Comparison of ENCODE assay signal across 8 cellular contexts in the genomic region with DNA sequence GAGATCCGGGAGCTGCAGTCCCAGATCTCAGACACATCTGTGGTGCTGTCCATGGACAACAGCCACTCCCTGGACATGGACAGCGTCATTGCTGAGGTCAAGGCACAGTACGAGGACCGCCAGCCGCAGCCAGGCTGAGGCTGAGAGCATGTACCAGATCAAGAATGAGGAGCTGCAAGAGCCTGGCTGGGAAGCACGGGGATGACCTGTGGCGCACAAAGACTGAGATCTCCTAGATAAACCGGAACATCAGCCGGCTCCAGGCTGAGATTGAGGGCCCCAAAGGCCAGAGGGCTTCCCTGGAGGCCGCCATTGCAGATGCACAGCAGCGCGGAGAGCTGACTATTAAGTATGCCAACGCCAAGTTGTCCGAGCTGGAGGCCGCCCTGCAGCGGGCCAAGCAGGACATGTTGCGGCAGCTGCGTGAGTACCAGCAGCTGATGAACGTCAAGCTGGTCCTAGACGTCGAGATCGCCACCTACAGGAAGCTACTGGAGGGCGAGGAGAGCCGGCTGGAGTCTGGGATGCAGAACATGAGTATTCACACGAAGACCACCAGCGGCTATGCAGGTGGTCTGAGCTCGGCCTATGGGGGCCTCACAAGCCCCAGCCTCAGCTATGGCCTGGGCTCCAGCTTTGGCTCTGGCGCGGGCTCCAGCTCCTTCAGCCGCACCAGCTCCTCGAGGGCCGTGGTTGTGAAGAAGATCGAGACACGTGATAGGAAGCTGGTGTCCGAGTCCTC. TPM values are rescaled to one million over a fixed set of nuclear protein-coding genes. Genes with fewer than 3 reads are reported as not detected.
A peak's percentile ranks its signal among the peaks of the same experiment; 100 is the strongest.
DNase-seq lines count a peak whose midpoint lies in the region; ATAC-seq lines count a peak whose summit lies in the region.

No MANE protein-coding gene starts in this region.

- peak; percentile 52 for DNase-seq in DMS53 treated with DMSO at 0.1 percent for 48 hours (lab: John Stamatoyannopoulos, UW; ENCODE audit: unreplicated experiment)
- peak; percentile 77 for DNase-seq in Karpas-422
- DNase-seq in SKM-1 (lab: John Stamatoyannopoulos, UW; ENCODE audit: unreplicated experiment) = peak; percentile 52
- DNase-seq in caudate nucleus (lab: John Stamatoyannopoulos, UW) = peak in 48 of 61 donors; percentile 4 to 64 (median 31)
- peak; percentile 61 for DNase-seq in kidney tubule cell (ENCODE audit: low spot score)
- DNase-seq in stimulated activated CD4-positive, alpha-beta T cell treated with anti-CD3 and anti-CD28 coated beads, Interleukin-4, amount 100 ng/mL, for 48 hours (ENCODE audit: low read depth in 2 of 2) = peak; percentile 26 to 46
- no peak for DNase-seq in KG1 (lab: John Stamatoyannopoulos, UW)

- no peaks in the 10 kb centered on the region for H4K20me1 ChIP-seq in Karpas-422 (ENCODE audit: insufficient read depth, low read depth, low read length)

- H3K9me2 ChIP-seq in Karpas-422 (replicated peaks; ENCODE audit: insufficient read depth, low read length) = no peaks in the 10 kb centered on the region

- no peak overlapping the region for H3K9ac ChIP-seq in Karpas-422 (ENCODE audit: low read length)

- H3K9me3 ChIP-seq in Karpas-422 (ENCODE audit: low read length) = no peaks in the 10 kb centered on the region

- H3K27ac ChIP-seq in Karpas-422 (ENCODE audit: low read length) (no peak overlapping the region), caudate nucleus (ENCODE audit: low read depth, low read length) (no peak overlapping the region)

- no peaks in the 10 kb centered on the region for H3K36me3 ChIP-seq in Karpas-422 (ENCODE audit: insufficient read depth, low read length)

- no peak overlapping the region for H3K4me2 ChIP-seq in Karpas-422 (ENCODE audit: low read depth, low read length, poor library complexity, severe bottlenecking)

- no peaks in the 10 kb centered on the region for H3K4me1 ChIP-seq in Karpas-422 (ENCODE audit: low read length)

- no peaks in the 10 kb centered on the region for H3K79me2 ChIP-seq in Karpas-422 (ENCODE audit: low read length)

- H2AFZ ChIP-seq in Karpas-422 (ENCODE audit: low read length) = 0 out of 2 replicates have a peak overlapping the region, but pooled peaks have one; percentile 75

- H3K27me3 ChIP-seq in Karpas-422 (ENCODE audit: low read length) = no peaks in the 10 kb centered on the region

- no peak overlapping the region for H3K4me3 ChIP-seq in Karpas-422 (ENCODE audit: low read length)

- no peak for ATAC-seq in HG02798 (IDR thresholded peaks at IDR 0.05; ENCODE audit: poor library complexity, unreplicated experiment)

RNA-seq across cellular contexts. Expression of a gene that starts 25.5 kb away (rescaled TPM):
- total RNA-seq in Karpas-422 (2014; rRNA removed; shearing (Covaris generic); ENCODE audit: low replicate concordance) = not detected in 2 replicates

RNA-seq across cellular contexts. Expression of a gene that starts 28.6 kb away (rescaled TPM):
- total RNA-seq in Karpas-422 (2014; rRNA removed; shearing (Covaris generic); ENCODE audit: low replicate concordance) = 0.11 and 0.14 TPM in 2 replicates
